In genomic region chr1:202713110-202713509, GRCh38 we compare ENCODE assay signal across 17 cellular contexts. TPM values are rescaled to one million over a fixed set of nuclear protein-coding genes. Genes with fewer than 3 reads are reported as not detected.
DNase-seq lines count a peak whose midpoint lies in the region; TF ChIP-seq lines count a peak whose summit lies in the region.
"Had no signal": no experiment of that assay in that cellular context is flagged by ENCODE, and none has a peak within 500 bp of the region (broad histone marks: within the 10 kb centered on the region; RNA-seq: fewer than 3 reads in every experiment).

No MANE protein-coding gene starts in this region.

- H3K4me3 ChIP-seq in SK-N-SH (ENCODE audit: low read depth in 2 of 2, low read length in 1 of 2), result no peak overlapping the region
- H3K4me3 ChIP-seq: ovary had no signal

- DNase-seq in Calu3, result peak; percentile 49
- DNase-seq in NCI-H146 (lab: John Stamatoyannopoulos, UW), result peak; percentile 41
- DNase-seq in kidney tubule cell (ENCODE audit: low spot score), result peak; percentile 21
- DNase-seq in activated CD8-positive, alpha-beta memory T cell treated with anti-CD3 and anti-CD28 coated beads, Interleukin-2, amount 50 U/mL, for 48 hours, result no peak
- DNase-seq in activated naive CD4-positive, alpha-beta T cell treated with anti-CD3 and anti-CD28 coated beads, Interleukin-2, amount 50 U/mL, for 16 hours, result no peak
- DNase-seq in SK-N-SH, result no peak
- DNase-seq in CD14-positive monocyte (ENCODE audit: low spot score), result no peak
- DNase-seq: activated CD8-positive, alpha-beta memory T cell treated with anti-CD3 and anti-CD28 coated beads for 24 hours; activated naive CD4-positive, alpha-beta T cell; brain microvascular endothelial cell; effector memory CD4-positive, alpha-beta T cell; foreskin melanocyte; KG1; NCI-H1436 had no signal

- H3K27me3 Mint-ChIP-seq in Calu3 (ENCODE audit: unreplicated experiment) (peaks cover 68% of the 10 kb centered on the region), CD14-positive monocyte (ENCODE audit: low read depth in 3 of 3) (peaks cover 86 to 95% (median 87%) of the 10 kb centered on the region in 3 donors)

- no peaks in the 10 kb centered on the region for H3K9me2 ChIP-seq in SK-N-SH

- no peak overlapping the region for H3K4me2 ChIP-seq in SK-N-SH

- no peaks in the 10 kb centered on the region for H3F3A ChIP-seq in SK-N-SH (replicated peaks; ENCODE audit: insufficient read depth)

- CTCF ChIA-PET in Calu3 (lab: Charles Lee), result interaction anchor here (0.6 to 1.6 kb wide), 6 partner anchors 13 to 360 kb away, joined by 3 to 8 read pairs (median 4); no protein-coding TSS in a partner anchor
- CTCF ChIA-PET in SK-N-SH (lab: Yijun Ruan, JAX), result interaction anchor here (0.7 to 3.0 kb wide), 9 partner anchors 10 to 554 kb away, joined by 3 to 13 read pairs (median 4); partner anchors contain the start of gene UBE2T

- no TSS peak for BruUV-seq in Calu3 (replicated peaks; lab: Mats Ljungman, UMichigan)

- H3K4me1 Mint-ChIP-seq in Calu3 (ENCODE audit: low read depth, unreplicated experiment) (peaks cover 10% of the 10 kb centered on the region), CD14-positive monocyte (peaks cover 2% of the 10 kb centered on the region)

- TF ChIP-seq CTCF in Calu3 (IDR thresholded peaks at IDR 0.05; ENCODE audit: unreplicated experiment) (no peak), VCaP (conservative IDR thresholded peaks at IDR 0.05) (no peak), SK-N-SH (IDR thresholded peaks at IDR 0.05) (no peak), CD14-positive monocyte (IDR thresholded peaks at IDR 0.05) (no peak)

- H3K9me3 ChIP-seq in SK-N-SH, result no peaks in the 10 kb centered on the region
- H3K9me3 ChIP-seq: ovary had no signal

- H3K36me3 Mint-ChIP-seq in Calu3 (ENCODE audit: insufficient read depth, unreplicated experiment), result no peaks in the 10 kb centered on the region
- no peaks in the 10 kb centered on the region for H3K36me3 Mint-ChIP-seq in CD14-positive monocyte
- H3K36me3 Mint-ChIP-seq: mesothelial cell of epicardium had no signal

- H2AFZ ChIP-seq in SK-N-SH (ENCODE audit: low read depth), result no peak overlapping the region

- no peaks in the 10 kb centered on the region for H3K9me3 Mint-ChIP-seq in Calu3 (ENCODE audit: low read depth, unreplicated experiment)
- peaks cover 0 to 8% (median 0%) of the 10 kb centered on the region in 7 donors for H3K9me3 Mint-ChIP-seq in CD14-positive monocyte
- H3K9me3 Mint-ChIP-seq: mesothelial cell of epicardium had no signal

- H3K4me3 Mint-ChIP-seq in Calu3 (ENCODE audit: low read depth, unreplicated experiment) (no peak overlapping the region), CD14-positive monocyte (peak overlapping the region in 1 of 2 donors; percentile 72)
- H3K4me3 Mint-ChIP-seq: mesothelial cell of epicardium had no signal

- POLR2A ChIA-PET in SK-N-SH (lab: Yijun Ruan, JAX), result interaction anchor here (0.8 kb wide), 1 partner anchor 214 kb away, joined by 3 read pairs; the partner anchor contains the start of gene KLHL12

- H3K27ac ChIP-seq in VCaP, result peak overlapping the region; percentile 44
- H3K27ac ChIP-seq in SK-N-SH (ENCODE audit: low read depth in 2 of 2, low read length in 1 of 2), result peak overlapping the region in 1 of 2 experiments; percentile 61; a peak in 2 of 4 replicates
- H3K27ac ChIP-seq: brain microvascular endothelial cell, ovary had no signal

- no peaks in the 10 kb centered on the region for H3K36me3 ChIP-seq in SK-N-SH (replicated peaks in 1 of 2; ENCODE audit: control insufficient read depth in 1 of 2, insufficient read depth in 2 of 2, low read length in 1 of 2)
- H3K36me3 ChIP-seq: brain microvascular endothelial cell, ovary had no signal

- intact Hi-C loops in Calu3 (cut with micrococcal nuclease; ENCODE audit: unreplicated experiment), result loop anchor here (10.0 kb wide), 1 partner anchor 528 kb away; no protein-coding TSS in a partner anchor
- intact Hi-C loops in CD14-positive monocyte (cut with micrococcal nuclease), result loop anchor here in 1 of 2 donors (10.0 kb wide), 1 partner anchor 248 kb away; no protein-coding TSS in a partner anchor

- WGBS in SK-N-SH (ENCODE audit: low lambda C conversion rate), result 51% methylated on average over 4 of the region's 4 CpGs

- no peak overlapping the region for H3K9ac ChIP-seq in SK-N-SH

- no peak for TF ChIP-seq RAD21 in SK-N-SH (IDR thresholded peaks at IDR 0.05; ENCODE audit: low read length)

- no peak overlapping the region for H3K27ac Mint-ChIP-seq in Calu3 (ENCODE audit: unreplicated experiment)
- H3K27ac Mint-ChIP-seq in CD14-positive monocyte, result no peak overlapping the region
- H3K27ac Mint-ChIP-seq: mesothelial cell of epicardium had no signal

- H4K20me1 ChIP-seq in SK-N-SH (ENCODE audit: insufficient read depth), result no peaks in the 10 kb centered on the region

- TF ChIP-seq EP300 in SK-N-SH (IDR thresholded peaks at IDR 0.05; ENCODE audit: borderline replicate concordance in 1 of 2, low read depth in 1 of 2, low read length in 1 of 2), result no peak

- peaks cover 29% of the 10 kb centered on the region for H3K27me3 ChIP-seq in SK-N-SH (ENCODE audit: insufficient read depth)
- H3K27me3 ChIP-seq: ovary had no signal

- H3K79me2 ChIP-seq in SK-N-SH (ENCODE audit: insufficient read depth), result no peaks in the 10 kb centered on the region

- peaks cover 0 to 30% of the 10 kb centered on the region in 2 experiments; a peak in 1 of 4 replicates for H3K4me1 ChIP-seq in SK-N-SH (ENCODE audit: control insufficient read depth in 1 of 2, insufficient read depth in 2 of 2, low read depth in 1 of 2, low read length in 1 of 2)

TF ChIP-seq in SK-N-SH, 30 proteins besides CTCF, POLR2A, EP300 and RAD21:
- TF ChIP-seq CHD2 (IDR thresholded peaks at IDR 0.05; ENCODE audit: low read length, partially characterized antibody) (no peak), RXRA (IDR thresholded peaks at IDR 0.05; ENCODE audit: borderline replicate concordance, low read depth) (no peak), USF1 (IDR thresholded peaks at IDR 0.05; ENCODE audit: borderline replicate concordance, low read depth) (no peak), SIN3A (IDR thresholded peaks at IDR 0.05; ENCODE audit: borderline replicate concordance, low read depth, low read length) (no peak)

RNA-seq across cellular contexts. Expression of gene SYT2, which starts 2.9 kb away (rescaled TPM):
- not detected in 2 replicates for total RNA-seq in Calu3 (2022)
- polyA plus RNA-seq in SK-N-SH (2012; rRNA removed) (0.03 and 0.05 TPM in 2 replicates), CD14-positive monocyte (not detected)
- 0.03 and 0.04 TPM in 2 replicates for polyA plus RNA-seq in SK-N-SH (2012; cell fraction: cytosol; rRNA removed)
- polyA plus RNA-seq in SK-N-SH (2012; cell fraction: nucleus; rRNA removed), result 0.05 and 0.06 TPM in 2 replicates

Comparison
In these comparisons a context has a peak if more than half of its experiments do, and no peak if none do; other contexts are left out.
1. DNase-seq: peak in Calu3 (single experiment), NCI-H146 (single experiment) and kidney tubule cell (single experiment); none in activated CD8-positive, alpha-beta memory T cell treated with anti-CD3 and anti-CD28 coated beads, Interleukin-2, amount 50 U/mL, for 48 hours (single experiment), activated naive CD4-positive, alpha-beta T cell treated with anti-CD3 and anti-CD28 coated beads, Interleukin-2, amount 50 U/mL, for 16 hours (single experiment), SK-N-SH (single experiment) and CD14-positive monocyte (single experiment).